In genomic region chr18:74147491-74147778, GRCh38 we compare ENCODE assay signal across 8 cellular contexts. TPM values are rescaled to one million over a fixed set of nuclear protein-coding genes. Genes with fewer than 3 reads are reported as not detected.
DNase-seq lines count a peak whose midpoint lies in the region; ATAC-seq and TF ChIP-seq lines count a peak whose summit lies in the region.

No MANE protein-coding gene starts in this region.

- H3K4me1 ChIP-seq in H9 (ENCODE audit: insufficient read depth, low read length) (no peaks in the 10 kb centered on the region), smooth muscle cell (ENCODE audit: low read depth) (peaks cover 10% of the 10 kb centered on the region)

- H3K27ac ChIP-seq in H9 (ENCODE audit: insufficient read length, low read depth, low read length): no peak overlapping the region
- H3K27ac ChIP-seq in smooth muscle cell (ENCODE audit: low read depth): no peak overlapping the region

- no peak overlapping the region for H2AK5ac ChIP-seq in H9 (ENCODE audit: insufficient read length, low read length)

- H2AFZ ChIP-seq in H9 (ENCODE audit: low read length) (no peak overlapping the region), smooth muscle cell (ENCODE audit: low read depth) (peak overlapping the region; percentile 88)

- no peak overlapping the region for H4K91ac ChIP-seq in H9 (ENCODE audit: insufficient read length, low read depth, low read length)

- no peaks in the 10 kb centered on the region; a peak in 1 of 5 replicates for H3K9me3 Mint-ChIP-seq in H9
- no peaks in the 10 kb centered on the region for H3K9me3 Mint-ChIP-seq in activated CD4-positive, alpha-beta memory T cell treated with anti-CD3 and anti-CD28 coated beads, Interleukin-2, amount 10 ng/mL, durations not matched to agents 7 days and 5 days

- no peaks in the 10 kb centered on the region for H3K27me3 ChIP-seq in H9 (ENCODE audit: insufficient read depth, low read length)
- H3K27me3 ChIP-seq in smooth muscle cell (ENCODE audit: low read depth): no peaks in the 10 kb centered on the region

- no peaks in the 10 kb centered on the region for H4K20me1 ChIP-seq in H9 (ENCODE audit: control insufficient read depth, insufficient read depth, insufficient read length)
- no peaks in the 10 kb centered on the region for H4K20me1 ChIP-seq in smooth muscle cell (ENCODE audit: low read depth)

- H4K5ac ChIP-seq in H9 (ENCODE audit: insufficient read length, low read depth, low read length): no peak overlapping the region

- POLR2A ChIA-PET in activated CD4-positive, alpha-beta memory T cell treated with anti-CD3 and anti-CD28 coated beads, Interleukin-2, amount 10 ng/mL, durations not matched to agents 7 days and 5 days (lab: Charles Lee): no interaction called here

- H2BK15ac ChIP-seq in H9 (ENCODE audit: low read depth, low read length): no peak overlapping the region

- H3K79me2 ChIP-seq in H9 (ENCODE audit: insufficient read depth, low read length) (peaks cover 17% of the 10 kb centered on the region), smooth muscle cell (ENCODE audit: low read depth) (peaks cover 27% of the 10 kb centered on the region)

- peaks cover 4% of the 10 kb centered on the region for H3F3A ChIP-seq in smooth muscle cell (ENCODE audit: low read depth)

- peaks cover 10% of the 10 kb centered on the region for H3K27me3 Mint-ChIP-seq in H9 (ENCODE audit: low read depth)
- peaks cover 2% of the 10 kb centered on the region for H3K27me3 Mint-ChIP-seq in activated CD4-positive, alpha-beta memory T cell treated with anti-CD3 and anti-CD28 coated beads, Interleukin-2, amount 10 ng/mL, durations not matched to agents 7 days and 5 days

- no peak overlapping the region for H3K56ac ChIP-seq in H9 (ENCODE audit: insufficient read length, low read depth, low read length)

- no peak overlapping the region for H3K18ac ChIP-seq in H9 (ENCODE audit: insufficient read length, low read depth, low read length)

- peaks cover 8% of the 10 kb centered on the region for H3K23me2 ChIP-seq in H9 (ENCODE audit: insufficient read length, low read depth, low read length, poor library complexity, severe bottlenecking)

- no peak overlapping the region for H4K8ac ChIP-seq in H9 (replicated peaks; ENCODE audit: insufficient read length, low read depth, low read length)

- no peak overlapping the region for H2BK12ac ChIP-seq in H9 (ENCODE audit: insufficient read length, low read depth, low read length)

- ATAC-seq in HG03280 (IDR thresholded peaks at IDR 0.05; ENCODE audit: unreplicated experiment): no peak

- no peak overlapping the region for H2BK5ac ChIP-seq in H9 (ENCODE audit: insufficient read length, low read length)

- H3K27ac Mint-ChIP-seq in H9: no peak overlapping the region
- H3K27ac Mint-ChIP-seq in activated CD4-positive, alpha-beta memory T cell treated with anti-CD3 and anti-CD28 coated beads, Interleukin-2, amount 10 ng/mL, durations not matched to agents 7 days and 5 days: peak overlapping the region; percentile 98

- H3K23ac ChIP-seq in H9 (ENCODE audit: insufficient read length, low read depth, low read length): no peak overlapping the region

- peaks cover 5 to 13% (median 6%) of the 10 kb centered on the region in 3 experiments; a peak in 6 of 7 replicates for H3K36me3 Mint-ChIP-seq in H9 (ENCODE audit: insufficient read depth in 1 of 3, low read depth in 3 of 3)
- peaks cover 3% of the 10 kb centered on the region for H3K36me3 Mint-ChIP-seq in activated CD4-positive, alpha-beta memory T cell treated with anti-CD3 and anti-CD28 coated beads, Interleukin-2, amount 10 ng/mL, durations not matched to agents 7 days and 5 days (ENCODE audit: low read depth)

- TF ChIP-seq CTCF in H9 (conservative IDR thresholded peaks at IDR 0.05) (no peak), smooth muscle cell (IDR thresholded peaks at IDR 0.05; ENCODE audit: borderline replicate concordance, insufficient read depth, poor library complexity, severe bottlenecking) (no peak)

- no peaks in the 10 kb centered on the region for H3K36me3 ChIP-seq in smooth muscle cell (ENCODE audit: low read depth)

- no peak overlapping the region for H3T11ph ChIP-seq in H9 (ENCODE audit: low read length)

- H3K9ac ChIP-seq in H9 (ENCODE audit: extremely low read depth, insufficient read length, low read length): no peak overlapping the region
- no peak overlapping the region for H3K9ac ChIP-seq in smooth muscle cell (ENCODE audit: low read depth)

- H3K14ac ChIP-seq in H9 (ENCODE audit: insufficient read depth, low read length): no peak overlapping the region

- WGBS in H9 (ENCODE audit: extremely low coverage, insufficient read length, low lambda C conversion rate): no CpG with 5 or more reads among the region's 28 CpGs
- 2% methylated on average over 28 of the region's 28 CpGs for WGBS in smooth muscle cell (ENCODE audit: low lambda C conversion rate)

- CTCF ChIA-PET in activated CD4-positive, alpha-beta memory T cell treated with anti-CD3 and anti-CD28 coated beads, Interleukin-2, amount 10 ng/mL, durations not matched to agents 7 days and 5 days (lab: Charles Lee): no interaction called here

- H2BK20ac ChIP-seq in H9 (ENCODE audit: low read depth, low read length, poor library complexity, severe bottlenecking): no peak overlapping the region

- no peak overlapping the region for H2BK120ac ChIP-seq in H9 (ENCODE audit: low read depth, low read length, poor library complexity, severe bottlenecking)

- no peak overlapping the region for H3K4ac ChIP-seq in H9 (ENCODE audit: low read depth, low read length)

- peak overlapping the region; percentile 94 to 97 for H3K4me3 Mint-ChIP-seq in H9
- peak overlapping the region; percentile 90 for H3K4me3 Mint-ChIP-seq in activated CD4-positive, alpha-beta memory T cell treated with anti-CD3 and anti-CD28 coated beads, Interleukin-2, amount 10 ng/mL, durations not matched to agents 7 days and 5 days

- peaks cover 15 to 19% of the 10 kb centered on the region in 2 experiments for H3K4me1 Mint-ChIP-seq in H9
- peaks cover 43% of the 10 kb centered on the region for H3K4me1 Mint-ChIP-seq in activated CD4-positive, alpha-beta memory T cell treated with anti-CD3 and anti-CD28 coated beads, Interleukin-2, amount 10 ng/mL, durations not matched to agents 7 days and 5 days

- H3K4me3 ChIP-seq in iPS-11a (ENCODE audit: low read depth, low read length) (peak overlapping the region; percentile 56), smooth muscle cell (peak overlapping the region; percentile 67)

- DNase-seq in H9: no peak
- no peak for DNase-seq in activated CD4-positive, alpha-beta memory T cell treated with anti-CD3 and anti-CD28 coated beads, Interleukin-2, amount 10 ng/mL, durations not matched to agents 7 days and 5 days
- no peak for DNase-seq in smooth muscle cell (lab: John Stamatoyannopoulos, UW; ENCODE audit: unreplicated experiment)
- DNase-seq in retina: no peak
- no peak for DNase-seq in stimulated activated naive CD4-positive, alpha-beta T cell (lab: John Stamatoyannopoulos, UW)
- DNase-seq in NCI-H2081 (lab: John Stamatoyannopoulos, UW): no peak

- H3K9me3 ChIP-seq in H9 (ENCODE audit: control insufficient read depth, low read depth, low read length): no peaks in the 10 kb centered on the region
- H3K9me3 ChIP-seq in smooth muscle cell (replicated peaks; ENCODE audit: low read depth): no peaks in the 10 kb centered on the region

- H3K79me1 ChIP-seq in H9 (ENCODE audit: insufficient read depth, low read depth, low read length, poor library complexity, severe bottlenecking): peaks cover 3% of the 10 kb centered on the region

- H3K4me2 ChIP-seq in H9 (ENCODE audit: insufficient read depth, insufficient read length, low read length) (peak overlapping the region; percentile 99), smooth muscle cell (peak overlapping the region; percentile 89)

RNA-seq across cellular contexts. Expression of gene FBXO15, which starts 0.2 kb away (rescaled TPM):
- total RNA-seq in H9 (2021) (0.39 and 0.48 TPM in 2 replicates), smooth muscle cell (0.22 and 7.8 TPM in 2 replicates)
- total RNA-seq in activated CD4-positive, alpha-beta memory T cell treated with anti-CD3 and anti-CD28 coated beads, Interleukin-2, amount 10 ng/mL, durations not matched to agents 7 days and 5 days: 1 to 10 TPM in 1 of 2 experiments, under 1 TPM in 1; 0.60 to 1.1 TPM
- 2.2 and 2.5 TPM in 2 replicates for polyA plus RNA-seq in smooth muscle cell

RNA-seq across cellular contexts. Expression of gene TIMM21, which starts 0.9 kb away (rescaled TPM):
- total RNA-seq in H9 (2021): 46.0 and 51.0 TPM in 2 replicates
- total RNA-seq in activated CD4-positive, alpha-beta memory T cell treated with anti-CD3 and anti-CD28 coated beads, Interleukin-2, amount 10 ng/mL, durations not matched to agents 7 days and 5 days: 10 to 100 TPM; 18.4 to 18.7 TPM
- 27.6 and 35.0 TPM in 2 replicates for total RNA-seq in smooth muscle cell
- polyA plus RNA-seq in smooth muscle cell: 72.6 and 80.8 TPM in 2 replicates
